In genomic region chr6:41779336-41779735, GRCh38 we compare ENCODE assay signal across 8 cellular contexts. TPM values are rescaled to one million over a fixed set of nuclear protein-coding genes. Genes with fewer than 3 reads are reported as not detected.
DNase-seq lines count a peak whose midpoint lies in the region; ATAC-seq and TF ChIP-seq lines count a peak whose summit lies in the region.

No MANE protein-coding gene starts in this region.

- peak; percentile 15 for ATAC-seq in GM19395 (IDR thresholded peaks at IDR 0.05; ENCODE audit: unreplicated experiment)

- peak overlapping the region; percentile 96 for H2AFZ ChIP-seq in neuronal stem cell (ENCODE audit: low read length)

- H2BK5ac ChIP-seq in neuronal stem cell (ENCODE audit: low read length): no peak overlapping the region

- DNase-seq in neuronal stem cell (ENCODE audit: low spot score) (no peak), GM13977 (ENCODE audit: low spot score) (no peak), midbrain (lab: John Stamatoyannopoulos, UW) (no peak), DMS53 (lab: John Stamatoyannopoulos, UW) (no peak), SW 1271 (lab: John Stamatoyannopoulos, UW) (no peak)

- TF ChIP-seq CTCF in GM13977 (IDR thresholded peaks at IDR 0.05; ENCODE audit: extremely low read depth, insufficient read depth, missing control alignments): no peak

- H2BK120ac ChIP-seq in neuronal stem cell (ENCODE audit: low read depth, low read length): no peak overlapping the region

- peak overlapping the region; percentile 50 for H3K9ac ChIP-seq in neuronal stem cell (ENCODE audit: low read depth, low read length, poor library complexity)

- H3K14ac ChIP-seq in neuronal stem cell (ENCODE audit: low read length): peak overlapping the region; percentile 60

- H3K4ac ChIP-seq in neuronal stem cell (ENCODE audit: low read length): no peak overlapping the region

- peak overlapping the region; percentile 52 for H3K4me2 ChIP-seq in neuronal stem cell (ENCODE audit: insufficient read depth, low read length, poor library complexity, severe bottlenecking)

- peak overlapping the region; percentile 70 for H3K4me3 ChIP-seq in ectodermal cell (ENCODE audit: insufficient read depth, low read depth, low read length)
- H3K4me3 ChIP-seq in neuronal stem cell (ENCODE audit: low read length in 2 of 2): peak overlapping the region; percentile 58 to 87

- peak overlapping the region; percentile 25 for H3K23ac ChIP-seq in neuronal stem cell (ENCODE audit: low read depth, low read length, poor library complexity)

- no peaks in the 10 kb centered on the region for H3K79me1 ChIP-seq in neuronal stem cell (ENCODE audit: low read depth, low read length)

- H4K91ac ChIP-seq in neuronal stem cell (ENCODE audit: low read depth, low read length, poor library complexity): no peak overlapping the region

- H3K4me1 ChIP-seq in ectodermal cell (ENCODE audit: control insufficient read depth, insufficient read depth, low read length): peaks cover 11% of the 10 kb centered on the region
- H3K4me1 ChIP-seq in neuronal stem cell (ENCODE audit: control insufficient read depth in 2 of 2, insufficient read depth in 1 of 2, low read depth in 1 of 2, low read length in 2 of 2): peaks cover 6 to 12% of the 10 kb centered on the region in 2 donors

- in situ Hi-C loops in GM13977 (cut with MboI; ENCODE audit: low pct_unique_long_range_greater_than_20kb, low sequenced_read_pairs, unreplicated experiment): no loop called here

- H3K36me3 ChIP-seq in KOPT-K1 (ENCODE audit: insufficient read depth, low read length): peaks cover 23% of the 10 kb centered on the region; the same call in 1 of the 2 replicates
- H3K36me3 ChIP-seq in ectodermal cell (ENCODE audit: control insufficient read depth, insufficient read depth, low read length): peaks cover 11% of the 10 kb centered on the region
- H3K36me3 ChIP-seq in neuronal stem cell (replicated peaks in 1 of 2; ENCODE audit: control insufficient read depth in 2 of 2, insufficient read depth in 2 of 2, low read length in 2 of 2): peaks cover 21 to 26% of the 10 kb centered on the region in 2 donors

- no peak overlapping the region for H2BK12ac ChIP-seq in neuronal stem cell (ENCODE audit: low read length)

- no peak overlapping the region for H2AK5ac ChIP-seq in neuronal stem cell (ENCODE audit: low read depth, low read length)

- no peak overlapping the region for H4K8ac ChIP-seq in neuronal stem cell (ENCODE audit: low read depth, low read length)

- H2BK15ac ChIP-seq in neuronal stem cell (ENCODE audit: low read length): no peak overlapping the region

- H3K27ac ChIP-seq in KOPT-K1 (ENCODE audit: low read depth, low read length, poor library complexity, severe bottlenecking) (peak overlapping the region; percentile 45), ectodermal cell (ENCODE audit: insufficient read depth, low read depth, low read length, poor library complexity, severe bottlenecking) (no peak overlapping the region), neuronal stem cell (replicated peaks; ENCODE audit: low read length) (no peak overlapping the region)

- 2% methylated on average over 16 of the region's 16 CpGs for WGBS in ectodermal cell, 2 experiments
- no CpG with 5 or more reads among the region's 16 CpGs for WGBS in neuronal stem cell (ENCODE audit: extremely low coverage in 2 of 2, insufficient read length in 2 of 2, insufficient replicate concordance in 1 of 2), 2 donors

- H3K27me3 ChIP-seq in ectodermal cell (ENCODE audit: control insufficient read depth, insufficient read depth, low read length, poor library complexity, severe bottlenecking): peaks cover 14% of the 10 kb centered on the region
- no peaks in the 10 kb centered on the region for H3K27me3 ChIP-seq in neuronal stem cell (ENCODE audit: control insufficient read depth in 3 of 3, insufficient read depth in 3 of 3, low read depth in 1 of 3, low read length in 3 of 3)

- H3K9me3 ChIP-seq in KOPT-K1 (ENCODE audit: insufficient read depth, low read length, poor library complexity, severe bottlenecking) (no peaks in the 10 kb centered on the region), ectodermal cell (ENCODE audit: control insufficient read depth, low read length) (no peaks in the 10 kb centered on the region), neuronal stem cell (replicated peaks in 1 of 2; ENCODE audit: control insufficient read depth in 2 of 2, insufficient read depth in 1 of 2, low read depth in 1 of 2, low read length in 2 of 2) (no peaks in the 10 kb centered on the region)

- peak overlapping the region; percentile 78 for H3K18ac ChIP-seq in neuronal stem cell (ENCODE audit: low read length)

RNA-seq across cellular contexts. Expression of gene FRS3, which starts 0.4 kb away (rescaled TPM):
- polyA plus RNA-seq in ectodermal cell (2013, experiment 1 of 4): 9.0 TPM
- polyA plus RNA-seq in ectodermal cell (2013, experiment 2 of 4): 6.5 TPM
- polyA plus RNA-seq in ectodermal cell (2013, experiment 3 of 4): 6.0 TPM
- 8.7 TPM for polyA plus RNA-seq in ectodermal cell (2013, experiment 4 of 4)
- 8.3 TPM for polyA plus RNA-seq in neuronal stem cell (2013, experiment 1 of 2)
- polyA plus RNA-seq in neuronal stem cell (2013, experiment 2 of 2): 8.2 TPM

RNA-seq across cellular contexts. Expression of gene PRICKLE4, which starts 1.2 kb away (rescaled TPM):
- polyA plus RNA-seq in ectodermal cell (2013, experiment 1 of 4): 1.4 TPM
- not detected for polyA plus RNA-seq in ectodermal cell (2013, experiment 2 of 4)
- polyA plus RNA-seq in ectodermal cell (2013, experiment 3 of 4): not detected
- polyA plus RNA-seq in ectodermal cell (2013, experiment 4 of 4): 1.1 TPM
- 0.59 TPM for polyA plus RNA-seq in neuronal stem cell (2013, experiment 1 of 2)
- 1.0 TPM for polyA plus RNA-seq in neuronal stem cell (2013, experiment 2 of 2)

RNA-seq across cellular contexts. Expression of gene TOMM6, which starts 8.2 kb away (rescaled TPM):
- polyA plus RNA-seq in ectodermal cell (2013, experiment 1 of 4): 220 TPM
- polyA plus RNA-seq in ectodermal cell (2013, experiment 2 of 4): 202 TPM
- 246 TPM for polyA plus RNA-seq in ectodermal cell (2013, experiment 3 of 4)
- 264 TPM for polyA plus RNA-seq in ectodermal cell (2013, experiment 4 of 4)
- polyA plus RNA-seq in neuronal stem cell (2013, experiment 1 of 2): 238 TPM
- 259 TPM for polyA plus RNA-seq in neuronal stem cell (2013, experiment 2 of 2)

RNA-seq across cellular contexts. Expression of gene PGC, which starts 32.1 kb away (rescaled TPM):
- not detected for polyA plus RNA-seq in ectodermal cell (2013, experiment 1 of 4)
- polyA plus RNA-seq in ectodermal cell (2013, experiment 2 of 4): not detected
- not detected for polyA plus RNA-seq in ectodermal cell (2013, experiment 3 of 4)
- polyA plus RNA-seq in ectodermal cell (2013, experiment 4 of 4): not detected
- polyA plus RNA-seq in neuronal stem cell (2013, experiment 1 of 2): 0.03 TPM
- 0.07 TPM for polyA plus RNA-seq in neuronal stem cell (2013, experiment 2 of 2)

RNA-seq across cellular contexts. Expression of gene TFEB, which starts 43.9 kb away (rescaled TPM):
- 2.0 TPM for polyA plus RNA-seq in ectodermal cell (2013, experiment 1 of 4)
- 1.4 TPM for polyA plus RNA-seq in ectodermal cell (2013, experiment 2 of 4)
- 0.85 TPM for polyA plus RNA-seq in ectodermal cell (2013, experiment 3 of 4)
- polyA plus RNA-seq in ectodermal cell (2013, experiment 4 of 4): 1.9 TPM
- polyA plus RNA-seq in neuronal stem cell (2013, experiment 1 of 2): 1.1 TPM
- polyA plus RNA-seq in neuronal stem cell (2013, experiment 2 of 2): 1.1 TPM
